Comparison of ENCODE assay signal across 39 cellular contexts in the genomic region with DNA sequence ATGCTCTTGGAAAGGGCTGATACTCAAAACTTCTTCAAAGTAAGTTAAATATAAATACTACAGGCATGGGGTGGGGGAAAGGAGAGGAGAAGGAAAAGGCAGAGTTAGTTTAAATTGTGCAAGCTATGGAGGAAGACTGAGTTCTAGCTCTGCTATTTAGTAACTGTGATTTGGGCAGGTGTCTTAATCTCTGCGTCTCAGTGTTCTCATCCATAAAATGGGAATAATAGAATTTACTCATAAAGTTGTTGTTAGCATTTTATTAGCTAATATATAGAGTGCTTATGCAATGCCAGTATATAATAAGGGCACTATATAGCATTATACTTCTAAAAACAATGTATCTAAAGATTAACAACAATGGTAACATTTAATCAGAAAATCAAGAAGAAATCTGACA. TPM values are rescaled to one million over a fixed set of nuclear protein-coding genes. Genes with fewer than 3 reads are reported as not detected.
A peak's percentile ranks its signal among the peaks of the same experiment; 100 is the strongest.
DNase-seq lines count a peak whose midpoint lies in the region; ATAC-seq, FAIRE-seq and TF ChIP-seq lines count a peak whose summit lies in the region.
"Had no signal": no experiment of that assay in that cellular context is flagged by ENCODE, and none has a peak within 500 bp of the region (broad histone marks: within the 10 kb centered on the region; RNA-seq: fewer than 3 reads in every experiment).

No MANE protein-coding gene starts in this region.

- FAIRE-seq in GM19239 (lab: Jason Lieb, UNC) (peak; percentile 37), K562 (lab: Jason Lieb, UNC) (no peak), pancreas (lab: Jason Lieb, UNC) (peak; percentile 70)
- FAIRE-seq: A204.1, A549, D721Med had no signal

- no peak overlapping the region for H3K9ac ChIP-seq in K562 (ENCODE audit: insufficient read depth in 1 of 2, low read depth in 2 of 2, low read length in 2 of 2)
- H3K9ac ChIP-seq: BLaER1; BLaER1 treated with 17β-estradiol and CSF1 and Interleukin-3, amounts not matched to agents 10 nM and 100 nM had no signal

- H3K27me3 Mint-ChIP-seq in T-helper 17 cell: peaks cover 13% of the 10 kb centered on the region

- in situ Hi-C loops in K562 (cut with MboI): no loop called here

- H3K27ac ChIP-seq in K562 (ENCODE audit: extremely low read depth, low read depth, low read length) (no peak overlapping the region), pancreas (no peak overlapping the region)
- H3K27ac ChIP-seq: 22Rv1; A549; BLaER1; BLaER1 treated with 17β-estradiol and CSF1 and Interleukin-3, amounts not matched to agents 10 nM and 100 nM; C4-2B had no signal

- POLR2A ChIA-PET in K562 (lab: Yijun Ruan, JAX): no interaction called here

- no peak for DNase-seq in GM19239 (ENCODE audit: insufficient read length, low spot score)
- DNase-seq in T-helper 17 cell: no peak
- no peak for DNase-seq in K562 (ENCODE audit: extremely low read depth in 1 of 4, low spot score in 3 of 4)
- DNase-seq in pancreas: no peak
- no peak for DNase-seq in OCI-M1 (lab: John Stamatoyannopoulos, UW)
- DNase-seq: 8988T; ACHN; AML-193; BE2C; C1 segment of cervical spinal cord; Caco-2; Calu3; CD4-positive, alpha-beta memory T cell; CD4-positive, alpha-beta T cell; CD4-positive, CD25-positive, alpha-beta regulatory T cell; CD8-positive, alpha-beta memory T cell; CD8-positive, alpha-beta T cell; COR-L47; DMS 273 treated with DMSO at 0.1 percent for 48 hours; DMS153; DMS53; DMS79; DMS79 treated with DMSO at 0.1 percent for 48 hours; DND-41; EL had no signal

- H3K9me3 ChIP-seq in T-helper 17 cell (ENCODE audit: control insufficient read depth, low read length, poor library complexity, severe bottlenecking) (no peaks in the 10 kb centered on the region), K562 (replicated peaks; ENCODE audit: control insufficient read depth, insufficient read depth, low read depth, low read length) (no peaks in the 10 kb centered on the region), pancreas (no peaks in the 10 kb centered on the region)
- H3K9me3 ChIP-seq: A549; BE2C; BLaER1; BLaER1 treated with 17β-estradiol and CSF1 and Interleukin-3, amounts not matched to agents 10 nM and 100 nM; Caco-2 had no signal

- H3K4me3 ChIP-seq in K562: no peak overlapping the region
- no peak overlapping the region for H3K4me3 ChIP-seq in pancreas
- H3K4me3 ChIP-seq: A549; BLaER1; BLaER1 treated with 17β-estradiol and CSF1 and Interleukin-3, amounts not matched to agents 10 nM and 100 nM had no signal

- no peaks in the 10 kb centered on the region for H3K36me3 ChIP-seq in K562 (ENCODE audit: control insufficient read depth, insufficient read depth, low read length)
- H3K36me3 ChIP-seq in pancreas: no peaks in the 10 kb centered on the region
- H3K36me3 ChIP-seq: BE2C; BLaER1; BLaER1 treated with 17β-estradiol and CSF1 and Interleukin-3, amounts not matched to agents 10 nM and 100 nM had no signal

- ATAC-seq in T-helper 17 cell: no peak
- no peak for ATAC-seq in K562
- no peak for ATAC-seq in pancreas
- no peak for ATAC-seq in HG03108 (IDR thresholded peaks at IDR 0.05; ENCODE audit: unreplicated experiment)
- ATAC-seq in GM21528 (IDR thresholded peaks at IDR 0.05; ENCODE audit: low FRiP score, unreplicated experiment): no peak
- ATAC-seq in GM19455 (IDR thresholded peaks at IDR 0.05; ENCODE audit: unreplicated experiment): no peak
- ATAC-seq: A549; CD8-positive, alpha-beta T cell had no signal

- no peak overlapping the region for H2AFZ ChIP-seq in K562 (ENCODE audit: low read depth, low read length)

- no peak for TF ChIP-seq POLR2A in K562 (conservative IDR thresholded peaks at IDR 0.05)

- H3K4me1 ChIP-seq in K562 (replicated peaks in 1 of 2; ENCODE audit: control insufficient read depth in 2 of 2, insufficient read depth in 2 of 2, low read length in 2 of 2) (0 out of 5 replicates have a peak, but pooled peaks cover 0 to under 1% of the 10 kb centered on the region in 2 experiments), pancreas (peaks cover under 1 to 4% (median 3%) of the 10 kb centered on the region in 3 donors)
- H3K4me1 ChIP-seq: A549, BE2C, BLaER1, Caco-2 had no signal

- no peaks in the 10 kb centered on the region for H3K36me3 Mint-ChIP-seq in T-helper 17 cell (ENCODE audit: low read depth)
- H3K36me3 Mint-ChIP-seq: CD14-positive monocyte; CD4-positive, CD25-positive, alpha-beta regulatory T cell; CD8-positive, alpha-beta T cell had no signal

- no peak for TF ChIP-seq EP300 in K562 (IDR thresholded peaks at IDR 0.05; ENCODE audit: low read length)

- H3K27ac Mint-ChIP-seq in T-helper 17 cell: peak overlapping the region; percentile 21
- H3K27ac Mint-ChIP-seq: B cell; CD14-positive monocyte; CD4-positive, alpha-beta memory T cell; CD4-positive, alpha-beta T cell; CD4-positive, CD25-positive, alpha-beta regulatory T cell; CD8-positive, alpha-beta memory T cell; CD8-positive, alpha-beta T cell had no signal

- no peak overlapping the region for H3K4me3 Mint-ChIP-seq in T-helper 17 cell
- H3K4me3 Mint-ChIP-seq: B cell; CD14-positive monocyte; CD4-positive, alpha-beta memory T cell; CD4-positive, alpha-beta T cell; CD4-positive, CD25-positive, alpha-beta regulatory T cell; CD8-positive, alpha-beta memory T cell; CD8-positive, alpha-beta T cell had no signal

- WGBS in K562 (ENCODE audit: insufficient coverage, low coverage, missing lambda C conversion rate): 0% methylated on average over 1 of the region's 1 CpG
- WGBS in pancreas, 2 donors: 90 to 93% methylated on average over 1 of the region's 1 CpG

- no peaks in the 10 kb centered on the region for H3K9me1 ChIP-seq in K562 (ENCODE audit: control insufficient read depth, insufficient read depth, low read length)

- H3K4me2 ChIP-seq in K562 (ENCODE audit: insufficient read depth, low read length): no peak overlapping the region
- H3K4me2 ChIP-seq: A549; BLaER1; BLaER1 treated with 17β-estradiol and CSF1 and Interleukin-3, amounts not matched to agents 10 nM and 100 nM had no signal

- H4K20me1 ChIP-seq in K562 (replicated peaks; ENCODE audit: control insufficient read depth, insufficient read depth, low read length): no peaks in the 10 kb centered on the region
- H4K20me1 ChIP-seq: BLaER1; BLaER1 treated with 17β-estradiol and CSF1 and Interleukin-3, amounts not matched to agents 10 nM and 100 nM had no signal

- CTCF ChIA-PET in K562 (lab: Yijun Ruan, JAX; ENCODE audit: low intra/inter-chr PET ratio): no interaction called here

- no peak for TF ChIP-seq RAD21 in K562 (CRISPR knock-in tag; conservative IDR thresholded peaks at IDR 0.05 in 1 of 2, IDR thresholded peaks at IDR 0.05 in 1 of 2)

- BruUV-seq in K562 (replicated peaks; lab: Mats Ljungman, UMichigan): no TSS peak

- intact Hi-C loops in K562 (cut with micrococcal nuclease) (no loop called here), pancreas (cut with DNase I) (no loop called here)

- no peak for TF ChIP-seq CTCF in K562 (IDR thresholded peaks at IDR 0.05 in 2 of 3, conservative IDR thresholded peaks at IDR 0.05 in 1 of 3; ENCODE audit: insufficient read depth in 2 of 3, low read depth in 1 of 3, low read length in 3 of 3)
- TF ChIP-seq CTCF in pancreas (IDR thresholded peaks at IDR 0.05): no peak

- H3K79me2 ChIP-seq in K562 (ENCODE audit: control insufficient read depth, insufficient read depth, low read length): no peaks in the 10 kb centered on the region

- H3K4me1 Mint-ChIP-seq in T-helper 17 cell: peaks cover 2% of the 10 kb centered on the region

- no peaks in the 10 kb centered on the region for H3K27me3 ChIP-seq in K562 (ENCODE audit: control insufficient read depth in 2 of 2, insufficient read depth in 2 of 2, low read length in 2 of 2)
- no peaks in the 10 kb centered on the region for H3K27me3 ChIP-seq in pancreas
- H3K27me3 ChIP-seq: BE2C, BLaER1 had no signal

RNA-seq across cellular contexts. Expression of a gene that starts 12.7 kb away (rescaled TPM):
- total RNA-seq in T-helper 17 cell (10 to 100 TPM in 1 of 2 donors, 1 to 10 TPM in 1; 9.0 to 10.3 TPM), K562 (2014; rRNA removed) (10.7 and 13.8 TPM in 2 replicates), K562 (2014; rRNA removed; fragmentation: Illumina TruSeq; extraction: Trizol) (5.5 and 6.0 TPM in 2 replicates), K562 (2015; rRNA removed; fragmentation: Illumina TruSeq; extraction: Trizol) (5.4 and 6.7 TPM in 2 replicates), K562 (2021) (10.6 and 11.1 TPM in 2 replicates), pancreas (10 to 100 TPM in 3 of 6 donors, 1 to 10 TPM in 3; 8.3 to 17.2 (median 11.1) TPM)
- total RNA-seq in K562 (2011; cell fraction: chromatin; rRNA removed; ENCODE audit: low replicate concordance): 3.0 and 12.0 TPM in 2 replicates
- 3.2 and 4.1 TPM in 2 replicates for total RNA-seq in K562 (2011; cell fraction: nucleolus; rRNA removed)
- 7.8 and 14.4 TPM in 2 replicates for total RNA-seq in K562 (2011; cell fraction: nucleoplasm; rRNA removed)
- polyA plus RNA-seq in K562 (2011; rRNA removed) (3.7 and 4.2 TPM in 2 replicates), K562 (2014; fragmentation: Illumina TruSeq; extraction: Trizol) (4.7 and 5.6 TPM in 2 replicates), K562 (2014; fragmentation: Nextera tagmentation; extraction: Ambion mirVana) (1 to 10 TPM; 3.2 to 4.2 TPM), K562 (2014; rRNA removed) (3.9 and 4.7 TPM in 2 replicates), pancreas (1 to 10 TPM; 3.2 to 3.9 TPM)
- polyA plus RNA-seq in K562 (2011; cell fraction: cytosol; rRNA removed): 1.4 and 2.0 TPM in 2 replicates
- 3.7 and 4.1 TPM in 2 replicates for polyA plus RNA-seq in K562 (2011; cell fraction: nucleus; rRNA removed)
- 4.9 and 5.4 TPM in 2 replicates for polyA plus RNA-seq in K562 (2012)
- polyA minus RNA-seq in K562 (2011; rRNA and poly(A)+ RNA removed): 5.7 and 8.2 TPM in 2 replicates
- polyA minus RNA-seq in K562 (2011; cell fraction: cytosol; rRNA and poly(A)+ RNA removed): 5.3 and 5.8 TPM in 2 replicates
- 6.5 and 12.2 TPM in 2 replicates for polyA minus RNA-seq in K562 (2011; cell fraction: nucleus; rRNA and poly(A)+ RNA removed)

RNA-seq across cellular contexts. Expression of a gene that starts 24.6 kb away (rescaled TPM):
- total RNA-seq in T-helper 17 cell: 1 to 10 TPM; 3.2 to 3.7 TPM
- total RNA-seq in K562 (2011; cell fraction: chromatin; rRNA removed; ENCODE audit: low replicate concordance): 1.4 and 5.9 TPM in 2 replicates
- 0.67 and 1.2 TPM in 2 replicates for total RNA-seq in K562 (2011; cell fraction: nucleolus; rRNA removed)
- total RNA-seq in K562 (2011; cell fraction: nucleoplasm; rRNA removed): 3.4 and 9.5 TPM in 2 replicates
- 0.73 and 1.3 TPM in 2 replicates for total RNA-seq in K562 (2014; rRNA removed)
- total RNA-seq in K562 (2014; rRNA removed; fragmentation: Illumina TruSeq; extraction: Trizol): 1.4 and 1.5 TPM in 2 replicates
- total RNA-seq in K562 (2015; rRNA removed; fragmentation: Illumina TruSeq; extraction: Trizol): 1.4 and 1.6 TPM in 2 replicates
- total RNA-seq in K562 (2021): 1.1 and 1.2 TPM in 2 replicates
- polyA plus RNA-seq in K562 (2011; rRNA removed): 1.0 and 1.2 TPM in 2 replicates
- polyA plus RNA-seq in K562 (2011; cell fraction: cytosol; rRNA removed): 0.19 and 0.86 TPM in 2 replicates
- polyA plus RNA-seq in K562 (2011; cell fraction: nucleus; rRNA removed): 2.3 and 4.8 TPM in 2 replicates
- 1.1 and 2.3 TPM in 2 replicates for polyA plus RNA-seq in K562 (2012)
- 0.96 and 1.5 TPM in 2 replicates for polyA plus RNA-seq in K562 (2014; fragmentation: Illumina TruSeq; extraction: Trizol)
- polyA plus RNA-seq in K562 (2014; fragmentation: Nextera tagmentation; extraction: Ambion mirVana): under 1 TPM; 0.52 to 0.69 TPM
- 0.91 and 1.1 TPM in 2 replicates for polyA plus RNA-seq in K562 (2014; rRNA removed)
- polyA minus RNA-seq in K562 (2011; rRNA and poly(A)+ RNA removed): 1.4 and 2.2 TPM in 2 replicates
- 0.57 and 0.64 TPM in 2 replicates for polyA minus RNA-seq in K562 (2011; cell fraction: cytosol; rRNA and poly(A)+ RNA removed)
- 1.3 and 3.1 TPM in 2 replicates for polyA minus RNA-seq in K562 (2011; cell fraction: nucleus; rRNA and poly(A)+ RNA removed)
- 1 to 10 TPM; 2.6 to 8.0 (median 5.8) TPM for total RNA-seq in pancreas
- 1 to 10 TPM; 3.8 to 7.0 TPM for polyA plus RNA-seq in pancreas

RNA-seq across cellular contexts. Expression of a gene that starts 58.1 kb away (rescaled TPM):
- total RNA-seq in T-helper 17 cell: under 1 TPM in 1 of 2 donors, not detected in 1; 0.08 TPM
- total RNA-seq in K562 (2011; cell fraction: chromatin; rRNA removed; ENCODE audit: low replicate concordance): not detected in 2 replicates
- total RNA-seq in K562 (2011; cell fraction: nucleolus; rRNA removed): not detected in 2 replicates
- not detected in 2 replicates for total RNA-seq in K562 (2011; cell fraction: nucleoplasm; rRNA removed)
- total RNA-seq in K562 (2014; rRNA removed): not detected in 2 replicates
- not detected in 2 replicates for total RNA-seq in K562 (2014; rRNA removed; fragmentation: Illumina TruSeq; extraction: Trizol)
- not detected in 2 replicates for total RNA-seq in K562 (2015; rRNA removed; fragmentation: Illumina TruSeq; extraction: Trizol)
- total RNA-seq in K562 (2021): 0.07 TPM in 1 of 2 replicates, not detected in the other
- polyA plus RNA-seq in K562 (2011; rRNA removed): not detected in 2 replicates
- polyA plus RNA-seq in K562 (2011; cell fraction: cytosol; rRNA removed): 0.09 and 0.13 TPM in 2 replicates
- not detected in 2 replicates for polyA plus RNA-seq in K562 (2011; cell fraction: nucleus; rRNA removed)
- 0.10 and 0.29 TPM in 2 replicates for polyA plus RNA-seq in K562 (2012)
- not detected in 2 replicates for polyA plus RNA-seq in K562 (2014; fragmentation: Illumina TruSeq; extraction: Trizol)
- polyA plus RNA-seq in K562 (2014; fragmentation: Nextera tagmentation; extraction: Ambion mirVana): not detected
- polyA plus RNA-seq in K562 (2014; rRNA removed): not detected in 2 replicates
- polyA minus RNA-seq in K562 (2011; rRNA and poly(A)+ RNA removed): not detected in 2 replicates
- polyA minus RNA-seq in K562 (2011; cell fraction: cytosol; rRNA and poly(A)+ RNA removed): not detected in 2 replicates
- not detected in 2 replicates for polyA minus RNA-seq in K562 (2011; cell fraction: nucleus; rRNA and poly(A)+ RNA removed)
- 1 to 10 TPM; 1.5 to 5.2 (median 3.7) TPM for total RNA-seq in pancreas
- polyA plus RNA-seq in pancreas: 1 to 10 TPM; 1.2 to 3.3 TPM
- total RNA-seq: A673; CD4-positive, CD25-positive, alpha-beta regulatory T cell had no signal
- polyA plus RNA-seq: BJ; CD14-positive monocyte; CD4-positive, CD25-positive, alpha-beta regulatory T cell; CD8-positive, alpha-beta memory T cell had no signal
